Comparison of ENCODE assay signal across 8 cellular contexts in genomic region chr4:77384094-77384493, GRCh38.
"Had no signal": no experiment of that assay in that cellular context is flagged by ENCODE, and none has a peak within 500 bp of the region (broad histone marks: within the 10 kb centered on the region; RNA-seq: fewer than 3 reads in every experiment).

No MANE protein-coding gene starts in this region.

- FAIRE-seq: G401.6, GM12878, GM12891, GM12892, GM18507, GM19239 had no signal

- DNase-seq: GDM1, GF-D8 had no signal

- H3K4me3 ChIP-seq: GM12878 had no signal

- ATAC-seq: GM12878 had no signal
